10 cellular contexts compared by ENCODE assay signal in the genomic region with DNA sequence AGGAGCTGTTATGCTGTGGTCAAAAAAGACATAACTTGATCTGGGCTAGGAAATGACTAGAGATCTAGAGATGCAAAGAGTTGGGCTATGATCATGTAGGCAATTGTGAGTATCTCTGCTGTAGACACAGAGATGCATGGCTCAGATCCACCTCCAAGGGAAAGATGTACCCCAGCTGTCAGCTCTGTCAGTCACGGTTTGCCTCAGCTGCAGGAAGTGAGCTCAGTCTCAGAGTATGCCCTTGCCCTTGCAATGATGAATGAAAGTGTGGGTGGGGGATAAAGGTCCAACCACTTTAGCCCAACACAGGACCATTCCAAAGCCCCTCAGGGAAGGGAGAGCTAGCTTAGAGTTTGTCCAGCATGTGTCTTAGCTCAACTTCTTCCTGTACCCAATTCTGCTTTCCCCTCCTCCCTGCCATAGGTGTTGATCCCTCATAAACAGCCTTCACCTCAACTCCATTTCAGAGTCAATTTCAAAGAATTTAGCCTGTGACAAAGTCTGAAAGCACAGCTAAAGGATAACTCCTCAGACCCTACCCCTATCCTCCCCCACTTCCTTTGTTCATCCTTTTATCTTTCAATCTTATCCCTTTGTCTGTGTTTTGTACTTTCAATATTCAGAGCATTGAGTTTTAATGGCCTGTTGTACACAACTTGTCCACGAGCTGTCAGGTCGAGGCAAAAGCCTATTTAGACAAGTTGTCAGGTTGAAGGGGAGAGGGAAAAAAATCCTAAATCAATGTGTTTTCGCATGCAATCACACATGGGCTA.
DNase-seq lines count a peak whose midpoint lies in the region; ATAC-seq, FAIRE-seq and TF ChIP-seq lines count a peak whose summit lies in the region.
"Had no signal": no experiment of that assay in that cellular context is flagged by ENCODE, and none has a peak within 500 bp of the region (broad histone marks: within the 10 kb centered on the region; RNA-seq: fewer than 3 reads in every experiment).

No MANE protein-coding gene starts in this region.

- RAD21 ChIA-PET in GM12878 (lab: Charles Lee; ENCODE audit: unreplicated experiment): interaction anchor here (2.6 kb wide), 1 partner anchor 9 kb away, joined by 11 read pairs; no protein-coding TSS in a partner anchor

- no peaks in the 10 kb centered on the region for H3K27me3 ChIP-seq in GM12878 (replicated peaks in 1 of 2; ENCODE audit: control insufficient read depth in 2 of 2, insufficient read depth in 2 of 2, low read length in 1 of 2)
- H3K27me3 ChIP-seq in CD8-positive, alpha-beta memory T cell (ENCODE audit: insufficient read depth, low read length, poor library complexity, severe bottlenecking): no peaks in the 10 kb centered on the region
- H3K27me3 ChIP-seq: left lung had no signal

- 14% methylated on average over 4 of the region's 4 CpGs for WGBS in GM12878 (ENCODE audit: insufficient coverage, insufficient replicate concordance, low lambda C conversion rate, missing lambda C conversion rate)

- no peaks in the 10 kb centered on the region for H4K20me1 ChIP-seq in GM12878 (ENCODE audit: control insufficient read depth, insufficient read depth)

- no peak for TF ChIP-seq CTCF in GM12878 (IDR thresholded peaks at IDR 0.05 in 2 of 3, conservative IDR thresholded peaks at IDR 0.05 in 1 of 3; ENCODE audit: control insufficient read depth in 2 of 3, extremely low read depth in 1 of 3, insufficient read depth in 1 of 3, low read depth in 3 of 3, low read length in 3 of 3)

- no peak overlapping the region for H3K4me3 Mint-ChIP-seq in CD8-positive, alpha-beta memory T cell

- intact Hi-C loops in GM12878 (cut with micrococcal nuclease; ENCODE audit: unreplicated experiment): no loop called here

- H3K4me1 ChIP-seq in GM12878 (ENCODE audit: control insufficient read depth, insufficient read depth, low read length): no peaks in the 10 kb centered on the region; the same call in 1 of the 2 replicates
- H3K4me1 ChIP-seq in CD8-positive, alpha-beta memory T cell (ENCODE audit: insufficient read depth, low read length): peaks cover 7% of the 10 kb centered on the region
- H3K4me1 ChIP-seq: left lung had no signal

- DNase-seq in ELR (ENCODE audit: low read depth) (peak; percentile 45), GM12878 (ENCODE audit: low read depth, low spot score) (no peak), AG08395 (ENCODE audit: low spot score) (no peak), cortex of kidney (lab: John Stamatoyannopoulos, UW) (no peak), NCI-H345 treated with DMSO at 0.1 percent for 48 hours (lab: John Stamatoyannopoulos, UW; ENCODE audit: unreplicated experiment) (no peak)
- no peak for DNase-seq in CD8-positive, alpha-beta memory T cell
- DNase-seq: left lung had no signal

- no peak for TF ChIP-seq EP300 in GM12878 (IDR thresholded peaks at IDR 0.05; ENCODE audit: borderline replicate concordance in 1 of 2, control insufficient read depth in 1 of 2, low read depth in 2 of 2, low read length in 2 of 2)

- POLR2A ChIA-PET in GM12878 (lab: Charles Lee): interaction anchor here (0.6 to 2.2 kb wide), 3 partner anchors 8 to 232 kb away, joined by 3 to 7 read pairs (median 3); no protein-coding TSS in a partner anchor
- POLR2A ChIA-PET in CD8-positive, alpha-beta memory T cell (lab: Charles Lee): interaction anchor here (0.7 kb wide), 1 partner anchor 65 kb away, joined by 4 read pairs; no protein-coding TSS in a partner anchor

- no peak for FAIRE-seq in GM12878 (lab: Jason Lieb, UNC)

- H2AFZ ChIP-seq in GM12878 (ENCODE audit: control insufficient read depth, low read depth, low read length): peak overlapping the region; percentile 11; the same call in 1 of the 2 replicates

- H3K4me3 ChIP-seq in GM12878: no peak overlapping the region
- no peak overlapping the region for H3K4me3 ChIP-seq in CD8-positive, alpha-beta memory T cell (ENCODE audit: low read length)
- H3K4me3 ChIP-seq: left lung had no signal

- H3K79me2 ChIP-seq in GM12878 (ENCODE audit: control insufficient read depth, insufficient read depth, low read length): no peaks in the 10 kb centered on the region

- no peak for TF ChIP-seq POLR2A in GM12878 (IDR thresholded peaks at IDR 0.05; ENCODE audit: low read depth, low read length)

- no peaks in the 10 kb centered on the region for H3K9me3 Mint-ChIP-seq in CD8-positive, alpha-beta memory T cell

- H3K9me3 ChIP-seq in GM12878 (replicated peaks; ENCODE audit: control insufficient read depth, insufficient read depth, low read length): no peaks in the 10 kb centered on the region
- H3K9me3 ChIP-seq in CD8-positive, alpha-beta memory T cell (ENCODE audit: low read length): no peaks in the 10 kb centered on the region
- H3K9me3 ChIP-seq: left lung had no signal

- no peaks in the 10 kb centered on the region for H3K36me3 ChIP-seq in GM12878 (ENCODE audit: control insufficient read depth in 2 of 2, insufficient read depth in 2 of 2, low read length in 1 of 2)
- H3K36me3 ChIP-seq in CD8-positive, alpha-beta memory T cell (ENCODE audit: insufficient read depth, low read length): no peaks in the 10 kb centered on the region
- H3K36me3 ChIP-seq: left lung had no signal

- no peak for TF ChIP-seq RAD21 in GM12878 (IDR thresholded peaks at IDR 0.05; ENCODE audit: insufficient read depth, low read depth, low read length)

- ATAC-seq in GM19397 (IDR thresholded peaks at IDR 0.05; ENCODE audit: unreplicated experiment): peak; percentile 97
- peak; percentile 90 for ATAC-seq in HG03135 (IDR thresholded peaks at IDR 0.05; ENCODE audit: unreplicated experiment)
- ATAC-seq in GM12878: peak; percentile 99
- ATAC-seq: left lung, Panc1 had no signal

- peaks cover 0 to 1% (median 0%) of the 10 kb centered on the region in 3 donors for H3K36me3 Mint-ChIP-seq in CD8-positive, alpha-beta memory T cell

- no peak overlapping the region for H3K27ac ChIP-seq in GM12878 (ENCODE audit: control insufficient read depth, insufficient read depth)
- H3K27ac ChIP-seq in CD8-positive, alpha-beta memory T cell (ENCODE audit: low read depth, low read length): no peak overlapping the region
- H3K27ac ChIP-seq: left lung had no signal

- BruUV-seq in GM12878 (replicated peaks; lab: Mats Ljungman, UMichigan): no TSS peak

- CTCF ChIA-PET in GM12878 (lab: Yijun Ruan, JAX): interaction anchor here (0.6 to 3.4 kb wide), 7 partner anchors 9 to 178 kb away, joined by 3 to 12 read pairs (median 4); no protein-coding TSS in a partner anchor
- CTCF ChIA-PET in CD8-positive, alpha-beta memory T cell (lab: Charles Lee): no interaction called here

- H3K9ac ChIP-seq in GM12878 (ENCODE audit: control insufficient read depth, insufficient read depth, low read length): no peak overlapping the region

- peak overlapping the region in 1 of 8 donors; percentile 14 for H3K27ac Mint-ChIP-seq in CD8-positive, alpha-beta memory T cell

- H3K4me1 Mint-ChIP-seq in CD8-positive, alpha-beta memory T cell: peaks cover 4 to 8% (median 5%) of the 10 kb centered on the region in 3 donors

- no peak overlapping the region for H3K4me2 ChIP-seq in GM12878 (ENCODE audit: control insufficient read depth, insufficient read depth)

- SMC1A ChIA-PET in GM12878 (lab: Charles Lee; ENCODE audit: uncharacterized antibody, unreplicated experiment): interaction anchor here (1.0 to 2.9 kb wide), 9 partner anchors 8 to 89 kb away, joined by 3 to 21 read pairs (median 5); no protein-coding TSS in a partner anchor

- peaks cover 0 to 2% of the 10 kb centered on the region in 2 donors for H3K27me3 Mint-ChIP-seq in CD8-positive, alpha-beta memory T cell

- in situ Hi-C loops in GM12878 (cut with MboI): no loop called here

TF ChIP-seq in GM12878, 131 proteins besides CTCF, POLR2A, EP300 and RAD21 (continues in another document):
- no peak for TF ChIP-seq MYC (IDR thresholded peaks at IDR 0.05; ENCODE audit: insufficient read depth, insufficient read length, insufficient replicate concordance, low read length, severe bottlenecking)
- TF ChIP-seq KAT2A (conservative IDR thresholded peaks at IDR 0.05; ENCODE audit: control insufficient read depth, low read depth, low read length): no peak
- no peak for TF ChIP-seq SPI1 (IDR thresholded peaks at IDR 0.05; ENCODE audit: borderline replicate concordance, insufficient read depth, low read depth, low read length)
- no peak for TF ChIP-seq ASH2L (IDR thresholded peaks at IDR 0.05; ENCODE audit: borderline replicate concordance, low read depth)
- TF ChIP-seq SIX5 (IDR thresholded peaks at IDR 0.05; ENCODE audit: low read depth, low read length, severe bottlenecking): no peak
- TF ChIP-seq SP1 (IDR thresholded peaks at IDR 0.05; ENCODE audit: low read depth, low read length): no peak
- TF ChIP-seq ZSCAN29 (IDR thresholded peaks at IDR 0.05): no peak
- TF ChIP-seq, protein P1, sequence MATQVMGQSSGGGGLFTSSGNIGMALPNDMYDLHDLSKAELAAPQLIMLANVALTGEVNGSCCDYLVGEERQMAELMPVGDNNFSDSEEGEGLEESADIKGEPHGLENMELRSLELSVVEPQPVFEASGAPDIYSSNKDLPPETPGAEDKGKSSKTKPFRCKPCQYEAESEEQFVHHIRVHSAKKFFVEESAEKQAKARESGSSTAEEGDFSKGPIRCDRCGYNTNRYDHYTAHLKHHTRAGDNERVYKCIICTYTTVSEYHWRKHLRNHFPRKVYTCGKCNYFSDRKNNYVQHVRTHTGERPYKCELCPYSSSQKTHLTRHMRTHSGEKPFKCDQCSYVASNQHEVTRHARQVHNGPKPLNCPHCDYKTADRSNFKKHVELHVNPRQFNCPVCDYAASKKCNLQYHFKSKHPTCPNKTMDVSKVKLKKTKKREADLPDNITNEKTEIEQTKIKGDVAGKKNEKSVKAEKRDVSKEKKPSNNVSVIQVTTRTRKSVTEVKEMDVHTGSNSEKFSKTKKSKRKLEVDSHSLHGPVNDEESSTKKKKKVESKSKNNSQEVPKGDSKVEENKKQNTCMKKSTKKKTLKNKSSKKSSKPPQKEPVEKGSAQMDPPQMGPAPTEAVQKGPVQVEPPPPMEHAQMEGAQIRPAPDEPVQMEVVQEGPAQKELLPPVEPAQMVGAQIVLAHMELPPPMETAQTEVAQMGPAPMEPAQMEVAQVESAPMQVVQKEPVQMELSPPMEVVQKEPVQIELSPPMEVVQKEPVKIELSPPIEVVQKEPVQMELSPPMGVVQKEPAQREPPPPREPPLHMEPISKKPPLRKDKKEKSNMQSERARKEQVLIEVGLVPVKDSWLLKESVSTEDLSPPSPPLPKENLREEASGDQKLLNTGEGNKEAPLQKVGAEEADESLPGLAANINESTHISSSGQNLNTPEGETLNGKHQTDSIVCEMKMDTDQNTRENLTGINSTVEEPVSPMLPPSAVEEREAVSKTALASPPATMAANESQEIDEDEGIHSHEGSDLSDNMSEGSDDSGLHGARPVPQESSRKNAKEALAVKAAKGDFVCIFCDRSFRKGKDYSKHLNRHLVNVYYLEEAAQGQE (IDR thresholded peaks at IDR 0.05; ENCODE audit: low read depth, low read length): no peak
- no peak for TF ChIP-seq NFIC (IDR thresholded peaks at IDR 0.05; ENCODE audit: low read depth, low read length)
- peak; percentile 51; the same call in 1 of the 2 replicates for TF ChIP-seq IRF4 (IDR thresholded peaks at IDR 0.05; ENCODE audit: low read depth, low read length)
- TF ChIP-seq SMARCA5 (IDR thresholded peaks at IDR 0.05): no peak
